ENCODE assay signal across 23 cellular contexts in genomic region chr17:53119773-53120172, GRCh38.
DNase-seq lines count a peak whose midpoint lies in the region; ATAC-seq, FAIRE-seq and TF ChIP-seq lines count a peak whose summit lies in the region.
"Had no signal": no experiment of that assay in that cellular context is flagged by ENCODE, and none has a peak within 500 bp of the region (broad histone marks: within the 10 kb centered on the region; RNA-seq: fewer than 3 reads in every experiment).

No MANE protein-coding gene starts in this region.

- no peaks in the 10 kb centered on the region for H3K9me2 ChIP-seq in MM.1S (replicated peaks; ENCODE audit: insufficient read depth, low read length)

- no peak overlapping the region for H2AFZ ChIP-seq in HepG2 (ENCODE audit: low read length)
- no peak overlapping the region for H2AFZ ChIP-seq in MM.1S (ENCODE audit: low read length)

- no peak for FAIRE-seq in HepG2 (lab: Jason Lieb, UNC)
- FAIRE-seq: A204.1, G401.6, GM12891, GM19239 had no signal

- no peak overlapping the region for H3K27ac ChIP-seq in HepG2 (ENCODE audit: extremely low read length, insufficient read depth, low read length)
- H3K27ac ChIP-seq in right lobe of liver, result no peak overlapping the region
- peak overlapping the region; percentile 94; the same call in 1 of the 2 replicates for H3K27ac ChIP-seq in MM.1S (ENCODE audit: low read length)
- peak overlapping the region; percentile 57 for H3K27ac ChIP-seq in WERI-Rb-1
- H3K27ac ChIP-seq: BLaER1 treated with 17β-estradiol and CSF1 and Interleukin-3, amounts not matched to agents 10 nM and 100 nM; C4-2B had no signal

- CTCF ChIA-PET in HepG2 (lab: Yijun Ruan, JAX; ENCODE audit: low intra/inter-chr PET ratio, low total read pairs), result no interaction called here

- no peak for TF ChIP-seq CTCF in HepG2 (CRISPR knock-in tag; IDR thresholded peaks at IDR 0.05)
- no peak for TF ChIP-seq CTCF in right lobe of liver (IDR thresholded peaks at IDR 0.05)
- peak; percentile 11 for TF ChIP-seq CTCF in CD14-positive monocyte (IDR thresholded peaks at IDR 0.05)
- no peak for TF ChIP-seq CTCF in MM.1S (IDR thresholded peaks at IDR 0.05; ENCODE audit: low read length)
- no peak for TF ChIP-seq CTCF in WERI-Rb-1 (IDR thresholded peaks at IDR 0.05; ENCODE audit: low read depth, low read length)

- H3K4me3 Mint-ChIP-seq in CD14-positive monocyte, result no peak overlapping the region
- H3K4me3 Mint-ChIP-seq: CD4-positive, alpha-beta memory T cell; CD4-positive, CD25-positive, alpha-beta regulatory T cell; CD8-positive, alpha-beta memory T cell had no signal

- H3K27me3 Mint-ChIP-seq in CD14-positive monocyte (ENCODE audit: low read depth in 3 of 3), result peaks cover 0 to 5% (median 0%) of the 10 kb centered on the region in 3 donors
- H3K27me3 Mint-ChIP-seq: CD4-positive, alpha-beta memory T cell; CD4-positive, CD25-positive, alpha-beta regulatory T cell; CD8-positive, alpha-beta memory T cell had no signal

- peaks cover 0 to 13% (median 9%) of the 10 kb centered on the region in 7 donors for H3K9me3 Mint-ChIP-seq in CD14-positive monocyte

- H3K27me3 ChIP-seq in HepG2 (ENCODE audit: control insufficient read depth in 1 of 2, insufficient read depth in 2 of 2, low read length in 2 of 2), result no peaks in the 10 kb centered on the region
- H3K27me3 ChIP-seq in right lobe of liver, result no peaks in the 10 kb centered on the region
- H3K27me3 ChIP-seq in MM.1S (replicated peaks; ENCODE audit: insufficient read depth, low read length), result 0 out of 2 replicates have a peak, but pooled peaks cover 3% of the 10 kb centered on the region
- H3K27me3 ChIP-seq in WERI-Rb-1 (ENCODE audit: insufficient read depth, low read depth, severe bottlenecking), result no peaks in the 10 kb centered on the region
- H3K27me3 ChIP-seq: BLaER1 treated with 17β-estradiol and CSF1 and Interleukin-3, amounts not matched to agents 10 nM and 100 nM had no signal

- no peaks in the 10 kb centered on the region for H3K4me1 Mint-ChIP-seq in CD14-positive monocyte
- H3K4me1 Mint-ChIP-seq: CD4-positive, alpha-beta memory T cell; CD4-positive, CD25-positive, alpha-beta regulatory T cell; CD8-positive, alpha-beta memory T cell had no signal

- 5% methylated on average over 2 of the region's 2 CpGs for WGBS in HepG2 (ENCODE audit: low lambda C conversion rate)
- WGBS in right lobe of liver (ENCODE audit: insufficient coverage, low coverage, low lambda C conversion rate, missing lambda C conversion rate), result 46% methylated on average over 2 of the region's 2 CpGs

- no peaks in the 10 kb centered on the region for H3K79me2 ChIP-seq in HepG2 (ENCODE audit: insufficient read depth, low read length)
- no peaks in the 10 kb centered on the region for H3K79me2 ChIP-seq in MM.1S (ENCODE audit: low read length)

- H4K20me1 ChIP-seq in HepG2 (ENCODE audit: insufficient read depth, low read length) (no peaks in the 10 kb centered on the region), MM.1S (ENCODE audit: insufficient read depth, low read length) (no peaks in the 10 kb centered on the region)
- H4K20me1 ChIP-seq: BLaER1 treated with 17β-estradiol and CSF1 and Interleukin-3, amounts not matched to agents 10 nM and 100 nM had no signal

- TF ChIP-seq POLR2A in HepG2 (IDR thresholded peaks at IDR 0.05; ENCODE audit: insufficient read depth in 1 of 2, low read depth in 2 of 2, low read length in 2 of 2), result no peak
- no peak for TF ChIP-seq POLR2A in right lobe of liver (IDR thresholded peaks at IDR 0.05)

- DNase-seq in HepG2 (ENCODE audit: low spot score) (no peak), right lobe of liver (no peak), CD14-positive monocyte (ENCODE audit: low spot score) (no peak), MM.1S (no peak), WERI-Rb-1 (no peak), T1000 (lab: John Stamatoyannopoulos, UW) (no peak), SW480 (ENCODE audit: low spot score) (no peak), NCI-H187 treated with DMSO at 0.1 percent for 48 hours (lab: John Stamatoyannopoulos, UW) (no peak)
- DNase-seq: 8988T; ACHN; Calu3; CD4-positive, alpha-beta memory T cell; CD4-positive, CD25-positive, alpha-beta regulatory T cell; CD8-positive, alpha-beta memory T cell; COR-L47; DMS79 treated with DMSO at 0.1 percent for 48 hours; GF-D8 had no signal

- no peak overlapping the region for H3K4me3 ChIP-seq in HepG2 (replicated peaks in 1 of 3; ENCODE audit: insufficient read depth in 1 of 3, low read depth in 2 of 3, low read length in 3 of 3)
- no peak overlapping the region for H3K4me3 ChIP-seq in right lobe of liver
- peak overlapping the region; percentile 42 for H3K4me3 ChIP-seq in MM.1S (ENCODE audit: low read length)
- H3K4me3 ChIP-seq in WERI-Rb-1 (ENCODE audit: low read depth, low read length), result no peak overlapping the region
- H3K4me3 ChIP-seq: BLaER1 treated with 17β-estradiol and CSF1 and Interleukin-3, amounts not matched to agents 10 nM and 100 nM had no signal

- H3K36me3 ChIP-seq in HepG2 (replicated peaks in 1 of 2; ENCODE audit: control insufficient read depth in 1 of 2, insufficient read depth in 2 of 2, low read length in 2 of 2), result no peaks in the 10 kb centered on the region
- H3K36me3 ChIP-seq in right lobe of liver, result no peaks in the 10 kb centered on the region
- H3K36me3 ChIP-seq in MM.1S (replicated peaks; ENCODE audit: insufficient read depth, low read length), result no peaks in the 10 kb centered on the region
- H3K36me3 ChIP-seq in WERI-Rb-1, result no peaks in the 10 kb centered on the region
- H3K36me3 ChIP-seq: BLaER1 treated with 17β-estradiol and CSF1 and Interleukin-3, amounts not matched to agents 10 nM and 100 nM had no signal

- no peak for ATAC-seq in HepG2
- ATAC-seq in right lobe of liver, result no peak

- H3K27ac Mint-ChIP-seq in CD14-positive monocyte, result no peak overlapping the region
- H3K27ac Mint-ChIP-seq: CD4-positive, alpha-beta memory T cell; CD4-positive, CD25-positive, alpha-beta regulatory T cell; CD8-positive, alpha-beta memory T cell had no signal

- H3K4me1 ChIP-seq in HepG2 (ENCODE audit: insufficient read depth, low read length) (no peaks in the 10 kb centered on the region), right lobe of liver (no peaks in the 10 kb centered on the region), MM.1S (ENCODE audit: low read length) (peaks cover 27% of the 10 kb centered on the region)

- peaks cover 75% of the 10 kb centered on the region for H3K9me3 ChIP-seq in HepG2 (ENCODE audit: low read length)
- H3K9me3 ChIP-seq in right lobe of liver, result no peaks in the 10 kb centered on the region
- H3K9me3 ChIP-seq in MM.1S (replicated peaks; ENCODE audit: insufficient read depth, low read length), result no peaks in the 10 kb centered on the region
- H3K9me3 ChIP-seq in WERI-Rb-1 (ENCODE audit: severe bottlenecking), result peaks cover 17% of the 10 kb centered on the region

- TF ChIP-seq RAD21 in HepG2 (CRISPR knock-in tag; IDR thresholded peaks at IDR 0.05), result no peak

- no peaks in the 10 kb centered on the region for H3K36me3 Mint-ChIP-seq in CD14-positive monocyte
- H3K36me3 Mint-ChIP-seq: CD4-positive, alpha-beta memory T cell; CD4-positive, CD25-positive, alpha-beta regulatory T cell; CD8-positive, alpha-beta memory T cell had no signal

- H3K9ac ChIP-seq in HepG2 (ENCODE audit: insufficient read depth, low read depth, low read length) (no peak overlapping the region), MM.1S (ENCODE audit: low read length) (peak overlapping the region; percentile 60; the same call in 1 of the 2 replicates)
- H3K9ac ChIP-seq: BLaER1 treated with 17β-estradiol and CSF1 and Interleukin-3, amounts not matched to agents 10 nM and 100 nM had no signal

- in situ Hi-C loops in HepG2 (cut with HindIII; ENCODE audit: extremely low pct_ligation_motif_present, low pct_unique_long_range_greater_than_20kb), result no loop called here

- POLR2A ChIA-PET in HepG2 (lab: Yijun Ruan, JAX), result no interaction called here

- no peak overlapping the region for H3K4me2 ChIP-seq in HepG2 (ENCODE audit: low read depth, low read length)
- peak overlapping the region; percentile 70 for H3K4me2 ChIP-seq in MM.1S (ENCODE audit: low read depth, low read length)

- no TSS peak for BruUV-seq in HepG2 (replicated peaks; lab: Mats Ljungman, UMichigan)

- TF ChIP-seq EP300 in HepG2 (IDR thresholded peaks at IDR 0.05; ENCODE audit: low read depth in 2 of 2, low read length in 2 of 2), result no peak
- no peak for TF ChIP-seq EP300 in HepG2 (CRISPR knock-in tag; IDR thresholded peaks at IDR 0.05; ENCODE audit: borderline replicate concordance)

- intact Hi-C loops in HepG2 (cut with micrococcal nuclease; ENCODE audit: unreplicated experiment), result no loop called here
- intact Hi-C loops in right lobe of liver (cut with DNase I), result no loop called here
- intact Hi-C loops in CD14-positive monocyte (cut with micrococcal nuclease), result no loop called here

- peaks cover 23% of the 10 kb centered on the region for H3F3A ChIP-seq in MM.1S (ENCODE audit: insufficient read depth, low read length)

TF ChIP-seq in HepG2, 621 proteins besides CTCF, POLR2A, EP300 and RAD21 (continues in another document):
- TF ChIP-seq, protein P1, sequence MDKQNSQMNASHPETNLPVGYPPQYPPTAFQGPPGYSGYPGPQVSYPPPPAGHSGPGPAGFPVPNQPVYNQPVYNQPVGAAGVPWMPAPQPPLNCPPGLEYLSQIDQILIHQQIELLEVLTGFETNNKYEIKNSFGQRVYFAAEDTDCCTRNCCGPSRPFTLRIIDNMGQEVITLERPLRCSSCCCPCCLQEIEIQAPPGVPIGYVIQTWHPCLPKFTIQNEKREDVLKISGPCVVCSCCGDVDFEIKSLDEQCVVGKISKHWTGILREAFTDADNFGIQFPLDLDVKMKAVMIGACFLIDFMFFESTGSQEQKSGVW (CRISPR knock-in tag; IDR thresholded peaks at IDR 0.05; ENCODE audit: borderline replicate concordance), result no peak
- TF ChIP-seq, protein P2, sequence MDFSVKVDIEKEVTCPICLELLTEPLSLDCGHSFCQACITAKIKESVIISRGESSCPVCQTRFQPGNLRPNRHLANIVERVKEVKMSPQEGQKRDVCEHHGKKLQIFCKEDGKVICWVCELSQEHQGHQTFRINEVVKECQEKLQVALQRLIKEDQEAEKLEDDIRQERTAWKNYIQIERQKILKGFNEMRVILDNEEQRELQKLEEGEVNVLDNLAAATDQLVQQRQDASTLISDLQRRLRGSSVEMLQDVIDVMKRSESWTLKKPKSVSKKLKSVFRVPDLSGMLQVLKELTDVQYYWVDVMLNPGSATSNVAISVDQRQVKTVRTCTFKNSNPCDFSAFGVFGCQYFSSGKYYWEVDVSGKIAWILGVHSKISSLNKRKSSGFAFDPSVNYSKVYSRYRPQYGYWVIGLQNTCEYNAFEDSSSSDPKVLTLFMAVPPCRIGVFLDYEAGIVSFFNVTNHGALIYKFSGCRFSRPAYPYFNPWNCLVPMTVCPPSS (IDR thresholded peaks at IDR 0.05), result no peak
- TF ChIP-seq GPN1 (CRISPR knock-in tag; IDR thresholded peaks at IDR 0.05; ENCODE audit: borderline replicate concordance) (no peak), PRMT3 (CRISPR knock-in tag; IDR thresholded peaks at IDR 0.05; ENCODE audit: borderline replicate concordance, low read depth) (no peak), CCDC6 (CRISPR knock-in tag; IDR thresholded peaks at IDR 0.05) (no peak), U2AF2 (IDR thresholded peaks at IDR 0.05; ENCODE audit: low read depth, low read length) (no peak)

Comparison
In these comparisons a context has a peak if more than half of its experiments do, and no peak if none do; other contexts are left out.
1. H3K27ac ChIP-seq: peak in MM.1S (single experiment) and WERI-Rb-1 (single experiment); none in HepG2 (single experiment) and right lobe of liver (0 of 3).